ENCODE assay signal across 20 cellular contexts in the genomic region with DNA sequence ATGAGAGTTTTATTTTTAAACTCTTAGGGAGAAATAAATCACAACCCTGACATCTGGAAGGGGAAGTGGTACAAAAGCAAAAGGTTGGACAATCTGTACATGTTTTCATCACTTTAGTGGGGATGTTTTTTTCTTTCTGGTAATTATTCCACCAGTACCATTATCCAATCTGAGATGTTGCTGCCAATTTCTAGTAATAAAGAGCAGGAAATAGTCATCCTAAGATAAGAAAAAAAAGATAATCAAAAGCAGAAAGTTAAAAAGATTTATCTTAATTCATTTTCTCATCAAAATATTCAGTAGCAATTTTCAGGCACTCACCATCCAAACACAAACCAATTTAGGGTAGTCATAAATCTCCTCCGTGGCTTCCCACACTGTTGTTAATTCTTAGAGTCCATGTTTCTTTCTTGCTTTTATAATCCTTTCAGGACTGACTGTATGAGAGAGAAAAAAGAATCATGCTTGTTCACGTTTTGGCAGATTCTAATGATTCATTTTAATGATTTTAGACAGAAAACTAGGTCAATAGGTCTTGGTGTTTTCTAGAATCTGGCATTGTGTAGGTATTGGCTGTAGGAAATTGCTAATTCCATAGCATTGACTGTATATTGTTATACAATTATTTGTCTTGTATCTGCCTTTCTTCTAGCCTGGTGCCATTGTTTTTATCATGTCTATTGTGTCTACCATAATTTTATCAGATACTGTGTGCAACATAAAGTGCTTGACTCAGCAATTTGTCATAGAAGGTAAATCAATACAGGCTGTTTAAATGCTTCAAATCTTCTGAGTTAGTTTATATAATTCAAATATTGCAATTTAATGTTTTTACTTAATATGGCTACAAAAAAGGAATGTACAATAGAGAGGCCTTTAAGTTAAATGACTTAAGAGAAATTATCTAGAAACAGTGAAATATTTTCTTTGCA.
A peak's percentile ranks its signal among the peaks of the same experiment; 100 is the strongest.
DNase-seq lines count a peak whose midpoint lies in the region; ATAC-seq, FAIRE-seq and TF ChIP-seq lines count a peak whose summit lies in the region.
"Had no signal": no experiment of that assay in that cellular context is flagged by ENCODE, and none has a peak within 500 bp of the region (broad histone marks: within the 10 kb centered on the region; RNA-seq: fewer than 3 reads in every experiment).

No MANE protein-coding gene starts in this region.

- H3K9me3 Mint-ChIP-seq in activated T-cell treated with anti-CD3 and anti-CD28 coated beads, Interleukin-2, amount 50 U/mL, for 4 hours = no peaks in the 10 kb centered on the region

- dilution Hi-C loops in endothelial cell of umbilical vein (cut with MboI; ENCODE audit: extremely low pct_ligation_motif_present, low sequenced_read_pairs) = no loop called here

- CTCF ChIA-PET in endothelial cell of umbilical vein (lab: Charles Lee) = no interaction called here

- H3K4me1 Mint-ChIP-seq in activated T-cell treated with anti-CD3 and anti-CD28 coated beads, Interleukin-2, amount 50 U/mL, for 4 hours (ENCODE audit: low read depth) = no peaks in the 10 kb centered on the region
- H3K4me1 Mint-ChIP-seq: CD4-positive, CD25-positive, alpha-beta regulatory T cell had no signal

- POLR2A ChIA-PET in endothelial cell of umbilical vein (lab: Charles Lee) = no interaction called here

- TF ChIP-seq POLR2A in endothelial cell of umbilical vein (IDR thresholded peaks at IDR 0.05; ENCODE audit: low read depth, low read length) = no peak

- no peaks in the 10 kb centered on the region for H3K36me3 Mint-ChIP-seq in activated T-cell treated with anti-CD3 and anti-CD28 coated beads, Interleukin-2, amount 50 U/mL, for 4 hours (ENCODE audit: insufficient read depth)
- H3K36me3 Mint-ChIP-seq: CD4-positive, CD25-positive, alpha-beta regulatory T cell had no signal

- H3K4me3 ChIP-seq in AG09309 (ENCODE audit: control insufficient read depth, low read depth, low read length) (no peak overlapping the region), endothelial cell of umbilical vein (replicated peaks in 1 of 3; ENCODE audit: insufficient read depth in 1 of 3, low read depth in 1 of 3, low read length in 3 of 3) (no peak overlapping the region), osteoblast (ENCODE audit: insufficient read depth, low read length) (no peak overlapping the region)

- peak; percentile 16 for DNase-seq in AG09309 (ENCODE audit: low read depth)
- DNase-seq in NOMO-1 treated with dmso at 0.1 percent for 144 hours (lab: John Stamatoyannopoulos, UW; ENCODE audit: unreplicated experiment) = peak; percentile 19
- DNase-seq in endothelial cell of umbilical vein (ENCODE audit: low read depth, low spot score) = peak; percentile 59
- peak; percentile 3 for DNase-seq in osteoblast (ENCODE audit: insufficient read length, low spot score, missing footprints)
- no peak for DNase-seq in NCI-H526 (lab: John Stamatoyannopoulos, UW)
- DNase-seq in stimulated activated naive CD4-positive, alpha-beta T cell treated with Interleukin-2 at 50 U/mL for 16 hours (lab: John Stamatoyannopoulos, UW) = no peak
- DNase-seq in activated T-cell treated with anti-CD3 and anti-CD28 coated beads, Interleukin-2, amount 50 U/mL, for 4 hours = no peak
- DNase-seq: BE2C; Caco-2; CD4-positive, CD25-positive, alpha-beta regulatory T cell; GDM1; H7; HFFc6; NCI-H1417 treated with DMSO at 0.1 percent for 48 hours; NCI-H187 treated with DMSO at 0.1 percent for 48 hours; NCI-H226; NCI-H524 treated with DMSO at 0.1 percent for 48 hours; Right ventricle myocardium superior had no signal

- intact Hi-C loops in endothelial cell of umbilical vein (cut with micrococcal nuclease) = no loop called here

- H3K79me2 ChIP-seq in endothelial cell of umbilical vein (ENCODE audit: control insufficient read depth, insufficient read depth, low read length) (no peaks in the 10 kb centered on the region), osteoblast (ENCODE audit: insufficient read depth, low read length) (no peaks in the 10 kb centered on the region)

- H2AFZ ChIP-seq in endothelial cell of umbilical vein (ENCODE audit: low read depth, low read length) = no peak overlapping the region
- peak overlapping the region; percentile 30 for H2AFZ ChIP-seq in osteoblast (ENCODE audit: low read length)

- H3K9me3 ChIP-seq in endothelial cell of umbilical vein (replicated peaks; ENCODE audit: control insufficient read depth, insufficient read depth, low read length) (no peaks in the 10 kb centered on the region), osteoblast (ENCODE audit: low read depth, low read length) (no peaks in the 10 kb centered on the region)
- H3K9me3 ChIP-seq: BE2C, Caco-2 had no signal

- H3K4me2 ChIP-seq in endothelial cell of umbilical vein (ENCODE audit: insufficient read depth, low read length) = no peak overlapping the region
- H3K4me2 ChIP-seq in osteoblast (ENCODE audit: insufficient read depth, low read length) = no peak overlapping the region
- H3K4me2 ChIP-seq: KMS-11 had no signal

- H4K20me1 ChIP-seq in endothelial cell of umbilical vein (replicated peaks; ENCODE audit: control insufficient read depth, extremely low read depth, insufficient read depth, low read length) (no peaks in the 10 kb centered on the region), osteoblast (ENCODE audit: insufficient read depth, low read length) (no peaks in the 10 kb centered on the region)

- no peaks in the 10 kb centered on the region for H3K36me3 ChIP-seq in endothelial cell of umbilical vein (ENCODE audit: control insufficient read depth in 2 of 2, extremely low read depth in 1 of 2, insufficient read depth in 2 of 2, low read length in 2 of 2)
- H3K36me3 ChIP-seq in osteoblast (ENCODE audit: insufficient read depth, low read length) = no peaks in the 10 kb centered on the region
- H3K36me3 ChIP-seq: BE2C had no signal

- H3K27me3 Mint-ChIP-seq in activated T-cell treated with anti-CD3 and anti-CD28 coated beads, Interleukin-2, amount 50 U/mL, for 4 hours (ENCODE audit: low read depth) = no peaks in the 10 kb centered on the region
- H3K27me3 Mint-ChIP-seq: CD4-positive, CD25-positive, alpha-beta regulatory T cell had no signal

- H3K9ac ChIP-seq in endothelial cell of umbilical vein (replicated peaks; ENCODE audit: extremely low read depth, insufficient read depth, low read length) = no peak overlapping the region
- H3K9ac ChIP-seq: KMS-11 had no signal

- no peak overlapping the region for H3K27ac ChIP-seq in endothelial cell of umbilical vein (ENCODE audit: insufficient read depth, low read depth, low read length)
- H3K27ac ChIP-seq in osteoblast (ENCODE audit: low read depth, low read length) = no peak overlapping the region
- H3K27ac ChIP-seq: KMS-11 had no signal

- no peak for FAIRE-seq in endothelial cell of umbilical vein (lab: Jason Lieb, UNC)
- FAIRE-seq: RCC 7860 had no signal

- BruUV-seq in endothelial cell of umbilical vein (replicated peaks; lab: Mats Ljungman, UMichigan) = no TSS peak

- H3K4me1 ChIP-seq in endothelial cell of umbilical vein (ENCODE audit: control insufficient read depth, extremely low read depth, insufficient read depth, low read length) = no peaks in the 10 kb centered on the region
- no peaks in the 10 kb centered on the region for H3K4me1 ChIP-seq in osteoblast (ENCODE audit: insufficient read depth, low read length)
- H3K4me1 ChIP-seq: BE2C, Caco-2 had no signal

- TF ChIP-seq CTCF in AG09309 (IDR thresholded peaks at IDR 0.05; ENCODE audit: control insufficient read depth, insufficient read depth, low read depth, low read length, missing control alignments) = no peak
- no peak for TF ChIP-seq CTCF in endothelial cell of umbilical vein (IDR thresholded peaks at IDR 0.05; ENCODE audit: extremely low read depth in 1 of 2, insufficient read depth in 1 of 2, low read depth in 1 of 2, low read length in 2 of 2)
- no peak for TF ChIP-seq CTCF in osteoblast (IDR thresholded peaks at IDR 0.05; ENCODE audit: extremely low read depth, low read depth, low read length)

- H3K9me1 ChIP-seq in endothelial cell of umbilical vein (replicated peaks; ENCODE audit: control insufficient read depth, extremely low read depth, insufficient read depth, low read length) = no peaks in the 10 kb centered on the region

- H3K27me3 ChIP-seq in endothelial cell of umbilical vein (ENCODE audit: control insufficient read depth in 2 of 2, insufficient read depth in 2 of 2, low read length in 2 of 2) (no peaks in the 10 kb centered on the region), osteoblast (ENCODE audit: insufficient read depth, low read length) (no peaks in the 10 kb centered on the region)
- H3K27me3 ChIP-seq: BE2C had no signal

- no peak for ATAC-seq in activated T-cell treated with anti-CD3 and anti-CD28 coated beads, Interleukin-2, amount 50 U/mL, for 4 hours

- H3K4me3 Mint-ChIP-seq in activated T-cell treated with anti-CD3 and anti-CD28 coated beads, Interleukin-2, amount 50 U/mL, for 4 hours = no peak overlapping the region
- H3K4me3 Mint-ChIP-seq: HFFc6 had no signal

TF ChIP-seq in endothelial cell of umbilical vein, 7 proteins besides CTCF, POLR2A, EP300 and RAD21:
- TF ChIP-seq MYC (IDR thresholded peaks at IDR 0.05; ENCODE audit: low read depth, low read length) = no peak
- peak; percentile 4 for TF ChIP-seq FOS (IDR thresholded peaks at IDR 0.05; ENCODE audit: borderline replicate concordance, insufficient read depth, low read length)

Comparison
In these comparisons a context has a peak if more than half of its experiments do, and no peak if none do; other contexts are left out.
1. DNase-seq: peak in AG09309 (single experiment), NOMO-1 treated with dmso at 0.1 percent for 144 hours (single experiment), endothelial cell of umbilical vein (single experiment) and osteoblast (single experiment); none in NCI-H526 (0 of 2), stimulated activated naive CD4-positive, alpha-beta T cell treated with Interleukin-2 at 50 U/mL for 16 hours (single experiment) and activated T-cell treated with anti-CD3 and anti-CD28 coated beads, Interleukin-2, amount 50 U/mL, for 4 hours (single experiment).